23 cellular contexts compared by ENCODE assay signal in the genomic region with DNA sequence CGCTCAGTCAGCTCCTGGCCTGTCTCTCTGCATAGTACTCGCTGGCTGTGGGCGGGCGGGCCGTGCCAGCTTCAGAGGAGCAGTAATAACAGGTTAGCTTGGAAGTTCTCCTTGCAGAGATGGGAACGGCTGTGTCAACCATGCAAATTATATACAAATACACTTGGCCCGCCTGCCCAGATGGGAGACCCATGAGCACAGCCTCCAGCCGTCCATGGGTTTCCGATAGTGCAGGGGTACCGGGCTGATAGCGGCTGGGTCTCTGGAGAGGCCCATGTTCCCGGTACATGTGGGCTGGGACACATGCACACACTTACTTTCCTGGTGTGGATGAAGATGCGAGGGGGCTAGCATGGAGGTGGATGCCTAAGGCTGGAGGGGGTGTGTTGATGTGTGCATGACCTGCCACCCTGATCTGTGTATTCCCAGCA. TPM values are rescaled to one million over a fixed set of nuclear protein-coding genes. Genes with fewer than 3 reads are reported as not detected.
DNase-seq lines count a peak whose midpoint lies in the region; ATAC-seq and TF ChIP-seq lines count a peak whose summit lies in the region.
"Had no signal": no experiment of that assay in that cellular context is flagged by ENCODE, and none has a peak within 500 bp of the region (broad histone marks: within the 10 kb centered on the region; RNA-seq: fewer than 3 reads in every experiment).

No MANE protein-coding gene starts in this region.

- peak overlapping the region; percentile 99 for H3K27ac Mint-ChIP-seq in activated naive CD8-positive, alpha-beta T cell
- H3K27ac Mint-ChIP-seq in activated naive CD8-positive, alpha-beta T cell treated with anti-CD3 and anti-CD28 coated beads, Interleukin-2, amount 50 U/mL, for 24 hours = no peak overlapping the region
- H3K27ac Mint-ChIP-seq in activated naive CD8-positive, alpha-beta T cell treated with anti-CD3 and anti-CD28 coated beads for 36 hours = peak overlapping the region; percentile 71

- TF ChIP-seq POLR2A in spleen (IDR thresholded peaks at IDR 0.05) = no peak

- no peak for ATAC-seq in activated naive CD8-positive, alpha-beta T cell treated with anti-CD3 and anti-CD28 coated beads, Interleukin-2, amount 50 U/mL, for 24 hours
- ATAC-seq in HG03196 (IDR thresholded peaks at IDR 0.05; ENCODE audit: unreplicated experiment) (no peak), HG03139 (IDR thresholded peaks at IDR 0.05; ENCODE audit: unreplicated experiment) (no peak)
- ATAC-seq: foreskin keratinocyte; stimulated activated memory B cell treated with anti-CD40 and anti-IgM and Interleukin-4, amounts not matched to agents 10 μg/mL and 1 μg/mL and 100 μg/mL, for 72 hours had no signal

- H3K27me3 ChIP-seq in spleen (replicated peaks in 1 of 7) = peaks cover 0 to 5% (median 0%) of the 10 kb centered on the region in 7 donors
- H3K27me3 ChIP-seq: cardiac muscle cell, thyroid gland had no signal

- H3K4me3 ChIP-seq in spleen = peak overlapping the region in 1 of 8 donors; percentile 36
- H3K4me3 ChIP-seq: cardiac muscle cell, thyroid gland had no signal

- no peaks in the 10 kb centered on the region for H3K27me3 Mint-ChIP-seq in activated naive CD8-positive, alpha-beta T cell
- H3K27me3 Mint-ChIP-seq in activated naive CD8-positive, alpha-beta T cell treated with anti-CD3 and anti-CD28 coated beads, Interleukin-2, amount 50 U/mL, for 24 hours = no peaks in the 10 kb centered on the region
- no peaks in the 10 kb centered on the region for H3K27me3 Mint-ChIP-seq in activated naive CD8-positive, alpha-beta T cell treated with anti-CD3 and anti-CD28 coated beads for 36 hours
- H3K27me3 Mint-ChIP-seq: stimulated activated memory B cell treated with anti-CD40 and anti-IgM and Interleukin-4, amounts not matched to agents 10 μg/mL and 1 μg/mL and 100 μg/mL, for 72 hours had no signal

- no peak for DNase-seq in activated naive CD8-positive, alpha-beta T cell treated with anti-CD3 and anti-CD28 coated beads, Interleukin-2, amount 50 U/mL, for 24 hours
- DNase-seq in NCI-H69 (lab: John Stamatoyannopoulos, UW) (peak; percentile 81), spleen (no peak), DMS153 (lab: John Stamatoyannopoulos, UW) (no peak)
- no peak for DNase-seq in activated naive CD8-positive, alpha-beta T cell treated with anti-CD3 and anti-CD28 coated beads for 36 hours
- DNase-seq: Calu3; dermis blood vessel endothelial cell; EL; foreskin keratinocyte; KG1; NCI-H1694; NCI-H345; nucleus accumbens; right cardiac atrium; SK-N-SH; stimulated activated CD4-positive, alpha-beta T cell treated with anti-CD3 and anti-CD28 coated beads, Interleukin-15, amount 100 ng/mL, for 24 hours had no signal

- intact Hi-C loops in spleen (cut with DNase I; ENCODE audit: low total_unique reads) = no loop called here

- H3K9me3 ChIP-seq in spleen = no peaks in the 10 kb centered on the region
- H3K9me3 ChIP-seq: SK-N-SH, thyroid gland had no signal

- peaks cover 95% of the 10 kb centered on the region for H3K4me1 Mint-ChIP-seq in activated naive CD8-positive, alpha-beta T cell (ENCODE audit: low read depth)
- peaks cover 89% of the 10 kb centered on the region for H3K4me1 Mint-ChIP-seq in activated naive CD8-positive, alpha-beta T cell treated with anti-CD3 and anti-CD28 coated beads, Interleukin-2, amount 50 U/mL, for 24 hours
- H3K4me1 Mint-ChIP-seq in activated naive CD8-positive, alpha-beta T cell treated with anti-CD3 and anti-CD28 coated beads for 36 hours = peaks cover 81% of the 10 kb centered on the region

- H3K36me3 Mint-ChIP-seq in activated naive CD8-positive, alpha-beta T cell = peaks cover 6% of the 10 kb centered on the region
- peaks cover 13% of the 10 kb centered on the region for H3K36me3 Mint-ChIP-seq in activated naive CD8-positive, alpha-beta T cell treated with anti-CD3 and anti-CD28 coated beads, Interleukin-2, amount 50 U/mL, for 24 hours (ENCODE audit: low read depth)
- H3K36me3 Mint-ChIP-seq in activated naive CD8-positive, alpha-beta T cell treated with anti-CD3 and anti-CD28 coated beads for 36 hours = peaks cover 39% of the 10 kb centered on the region
- H3K36me3 Mint-ChIP-seq: stimulated activated memory B cell treated with anti-CD40 and anti-IgM and Interleukin-4, amounts not matched to agents 10 μg/mL and 1 μg/mL and 100 μg/mL, for 72 hours had no signal

- no peaks in the 10 kb centered on the region for H3K9me3 Mint-ChIP-seq in activated naive CD8-positive, alpha-beta T cell (ENCODE audit: low read depth)
- H3K9me3 Mint-ChIP-seq in activated naive CD8-positive, alpha-beta T cell treated with anti-CD3 and anti-CD28 coated beads, Interleukin-2, amount 50 U/mL, for 24 hours = no peaks in the 10 kb centered on the region
- H3K9me3 Mint-ChIP-seq in activated naive CD8-positive, alpha-beta T cell treated with anti-CD3 and anti-CD28 coated beads for 36 hours = no peaks in the 10 kb centered on the region
- H3K9me3 Mint-ChIP-seq: stimulated activated memory B cell treated with anti-CD40 and anti-IgM and Interleukin-4, amounts not matched to agents 10 μg/mL and 1 μg/mL and 100 μg/mL, for 72 hours had no signal

- 86 to 98% (median 93%) methylated on average over 11 to 13 of the region's 13 CpGs for WGBS in spleen, 5 donors

- no peak for TF ChIP-seq CTCF in spleen (IDR thresholded peaks at IDR 0.05 in 8 of 11, conservative IDR thresholded peaks at IDR 0.05 in 3 of 11)

- peak overlapping the region in 5 of 8 donors; percentile 29 to 89 (median 80) for H3K27ac ChIP-seq in spleen
- H3K27ac ChIP-seq: cardiac muscle cell, foreskin keratinocyte had no signal

- H3K36me3 ChIP-seq in spleen = no peaks in the 10 kb centered on the region
- H3K36me3 ChIP-seq: cardiac muscle cell, thyroid gland had no signal

- peak overlapping the region; percentile 35 for H3K4me3 Mint-ChIP-seq in activated naive CD8-positive, alpha-beta T cell
- no peak overlapping the region for H3K4me3 Mint-ChIP-seq in activated naive CD8-positive, alpha-beta T cell treated with anti-CD3 and anti-CD28 coated beads, Interleukin-2, amount 50 U/mL, for 24 hours
- no peak overlapping the region for H3K4me3 Mint-ChIP-seq in activated naive CD8-positive, alpha-beta T cell treated with anti-CD3 and anti-CD28 coated beads for 36 hours

- peaks cover 7 to 89% (median 55%) of the 10 kb centered on the region in 6 donors for H3K4me1 ChIP-seq in spleen
- H3K4me1 ChIP-seq: foreskin keratinocyte had no signal

RNA-seq across cellular contexts. Expression of a gene that starts 12.8 kb away (rescaled TPM):
- 1 to 10 TPM; 6.5 to 6.9 TPM for total RNA-seq in activated naive CD8-positive, alpha-beta T cell treated with anti-CD3 and anti-CD28 coated beads for 36 hours
- 10 to 100 TPM in 5 of 7 donors, 1 to 10 TPM in 2; 7.8 to 29.2 (median 14.6) TPM for total RNA-seq in spleen
- 1 to 10 TPM; 1.2 to 3.5 (median 1.7) TPM for polyA plus RNA-seq in spleen
- total RNA-seq: Calu3, cardiac muscle cell, epithelial cell of proximal tubule, foreskin keratinocyte had no signal
- polyA plus RNA-seq: cardiac muscle cell, foreskin keratinocyte, SK-N-SH had no signal
